Comparison of ENCODE assay signal across 18 cellular contexts in the genomic region with DNA sequence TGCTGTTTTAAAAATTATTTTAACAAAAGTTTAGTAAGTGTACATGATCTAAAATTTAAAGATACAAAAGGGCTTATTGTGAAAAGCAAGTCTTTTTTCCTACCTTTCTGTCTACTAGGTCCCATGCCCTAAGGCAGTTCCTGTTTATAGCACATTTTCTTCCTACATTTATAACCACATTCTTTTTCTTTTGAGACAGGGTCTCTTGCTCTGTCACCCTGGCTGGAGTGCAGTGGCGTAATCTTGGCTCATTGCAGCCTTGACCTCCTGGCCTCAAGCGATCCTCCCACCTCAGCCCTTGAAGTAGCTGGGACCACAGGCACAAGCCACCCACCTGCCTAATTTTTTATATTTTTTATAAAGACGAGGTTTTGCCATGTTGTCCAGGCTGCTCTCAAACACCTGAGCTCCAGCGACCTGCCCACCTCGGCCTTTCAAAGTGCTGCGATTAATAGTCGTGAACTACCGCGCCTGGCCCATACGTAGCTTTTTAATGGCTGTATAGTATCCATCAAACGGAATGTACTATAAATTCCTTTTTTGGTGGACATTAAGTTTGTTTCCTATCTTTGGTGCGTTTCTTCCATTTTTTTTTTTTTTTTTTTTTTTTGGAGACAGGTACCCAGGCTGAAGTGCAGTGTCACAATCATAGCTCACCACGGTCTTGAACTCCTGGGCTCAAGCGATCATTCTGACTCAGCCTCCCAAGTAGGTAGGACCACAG.
"Had no signal": no experiment of that assay in that cellular context is flagged by ENCODE, and none has a peak within 500 bp of the region (broad histone marks: within the 10 kb centered on the region; RNA-seq: fewer than 3 reads in every experiment).

No MANE protein-coding gene starts in this region.

- H3K4me1 ChIP-seq: gastrocnemius medialis had no signal

- H3K27me3 ChIP-seq: adrenal gland, gastrocnemius medialis, heart right ventricle, ovary, stomach had no signal

- H3K4me3 ChIP-seq: adrenal gland, coronary artery, gastrocnemius medialis, heart right ventricle, ovary, stomach, thoracic aorta had no signal

- FAIRE-seq: keratinocyte, TTC549, urothelium cell line had no signal

- H3K36me3 ChIP-seq: adrenal gland, ovary, thoracic aorta had no signal

- H3K27ac ChIP-seq: adrenal gland, coronary artery, epithelial cell of prostate, gastrocnemius medialis, heart right ventricle, ovary, stomach, thoracic aorta had no signal

- ATAC-seq: gastrocnemius medialis, heart right ventricle, left ventricle myocardium superior had no signal

- DNase-seq: activated CD4-positive, alpha-beta T cell treated with anti-CD3 and anti-CD28 coated beads, Interleukin-2, amount 50 U/mL, for 1 hour; activated naive CD4-positive, alpha-beta T cell treated with anti-CD3 and anti-CD28 coated beads, Interleukin-2, amount 50 U/mL, for 16 hours; adrenal gland; central memory CD4-positive, alpha-beta T cell; effector CD8-positive, alpha-beta T cell; gastrocnemius medialis; heart right ventricle; left ventricle myocardium superior; ovary; stimulated activated CD4-positive, alpha-beta T cell treated with anti-CD3 and anti-CD28 coated beads, Interleukin-15, amount 100 ng/mL, for 24 hours; stimulated activated CD4-positive, alpha-beta T cell treated with anti-CD3 and anti-CD28 coated beads, Interleukin-4, amount 100 ng/mL, for 24 hours; stomach had no signal

- H3K9me3 ChIP-seq: gastrocnemius medialis, ovary had no signal
